Comparison of ENCODE assay signal across 8 cellular contexts in genomic region chr11:1202776-1203504, GRCh38. TPM values are rescaled to one million over a fixed set of nuclear protein-coding genes. Genes with fewer than 3 reads are reported as not detected.
DNase-seq lines count a peak whose midpoint lies in the region; ATAC-seq and TF ChIP-seq lines count a peak whose summit lies in the region.

No MANE protein-coding gene starts in this region.

- H3K27me3 ChIP-seq in breast epithelium: peaks cover 2 to 59% of the 10 kb centered on the region in 2 donors

- TF ChIP-seq POLR2A in breast epithelium (IDR thresholded peaks at IDR 0.05): no peak

- TF ChIP-seq CTCF in GM10266 (IDR thresholded peaks at IDR 0.05; ENCODE audit: control insufficient read depth, insufficient read depth, low read depth, missing control alignments) (peak; percentile 95), WI38 (IDR thresholded peaks at IDR 0.05; ENCODE audit: low read depth, low read length) (peak; percentile 97), breast epithelium (IDR thresholded peaks at IDR 0.05) (peak; percentile 61 to 87 (median 87))

- no peak overlapping the region for H3K27ac ChIP-seq in breast epithelium

- intact Hi-C loops in breast epithelium (cut with DNase I; ENCODE audit: low total_unique reads): loop anchor here (10.0 kb wide), 1 partner anchor 312 kb away; no protein-coding TSS in a partner anchor

- no peak for ATAC-seq in HG03378 (IDR thresholded peaks at IDR 0.05; ENCODE audit: unreplicated experiment)

- DNase-seq in GM10266 (ENCODE audit: extremely low spot score): peak; percentile 92
- peak; percentile 43 for DNase-seq in M059J (ENCODE audit: low read depth)
- peak in 1 of 2 donors; percentile 62 for DNase-seq in breast epithelium (ENCODE audit: low spot score in 2 of 2)
- DNase-seq in islet precursor cell: peak; percentile 82
- peak; percentile 49 to 62 for DNase-seq in stimulated activated CD4-positive, alpha-beta T cell treated with anti-CD3 and anti-CD28 coated beads, Interleukin-1b, Interleukin-23, amount 100 ng/mL, for 4 hours (ENCODE audit: low read depth in 2 of 2)
- no peak for DNase-seq in GOT3 (lab: John Stamatoyannopoulos, UW)

- H3K4me3 ChIP-seq in WI38 (ENCODE audit: low read depth, low read length): no peak overlapping the region
- no peak overlapping the region for H3K4me3 ChIP-seq in breast epithelium

- H3K9me3 ChIP-seq in breast epithelium: no peaks in the 10 kb centered on the region

- H3K4me1 ChIP-seq in breast epithelium: no peaks in the 10 kb centered on the region

- no peaks in the 10 kb centered on the region for H3K36me3 ChIP-seq in breast epithelium

RNA-seq across cellular contexts. Expression of gene MUC5B, which starts 19.9 kb away (rescaled TPM):
- not detected in 2 replicates for total RNA-seq in M059J (2014; rRNA removed; shearing (Covaris generic))
- 1 to 10 TPM in 2 of 3 donors, not detected in 1; 2.0 to 6.9 TPM for total RNA-seq in breast epithelium

RNA-seq across cellular contexts. Expression of gene MUC5AC, which starts 45.2 kb away (rescaled TPM):
- not detected in 2 replicates for total RNA-seq in M059J (2014; rRNA removed; shearing (Covaris generic))
- not detected for total RNA-seq in breast epithelium
